Comparison of ENCODE assay signal across 20 cellular contexts in genomic region chr7:129616530-129616929, GRCh38. TPM values are rescaled to one million over a fixed set of nuclear protein-coding genes. Genes with fewer than 3 reads are reported as not detected.
DNase-seq lines count a peak whose midpoint lies in the region; ATAC-seq and TF ChIP-seq lines count a peak whose summit lies in the region.
"Had no signal": no experiment of that assay in that cellular context is flagged by ENCODE, and none has a peak within 500 bp of the region (broad histone marks: within the 10 kb centered on the region; RNA-seq: fewer than 3 reads in every experiment).

No MANE protein-coding gene starts in this region.

- H3K27me3 Mint-ChIP-seq in activated T-cell treated with anti-CD3 and anti-CD28 coated beads, Interleukin-2, amount 50 U/mL, for 24 hours, result no peaks in the 10 kb centered on the region
- no peaks in the 10 kb centered on the region for H3K27me3 Mint-ChIP-seq in IgD-negative memory B cell
- no peaks in the 10 kb centered on the region for H3K27me3 Mint-ChIP-seq in WTC11 (ENCODE audit: low read depth)
- H3K27me3 Mint-ChIP-seq in natural killer cell (ENCODE audit: low read depth in 2 of 2), result no peaks in the 10 kb centered on the region
- H3K27me3 Mint-ChIP-seq: activated CD4-positive, alpha-beta memory T cell treated with anti-CD3 and anti-CD28 coated beads for 36 hours; stimulated activated naive B cell treated with anti-CD40 and anti-IgM and Interleukin-4, amounts not matched to agents 10 μg/mL and 1 μg/mL and 100 μg/mL, for 72 hours had no signal

- DNase-seq in activated T-cell treated with anti-CD3 and anti-CD28 coated beads, Interleukin-2, amount 50 U/mL, for 24 hours, result no peak
- no peak for DNase-seq in activated T-cell treated with anti-CD3 and anti-CD28 coated beads, Interleukin-2, amount 50 U/mL, for 1 hour
- DNase-seq in WTC11 (ENCODE audit: low spot score), result no peak
- DNase-seq in natural killer cell, result no peak
- no peak for DNase-seq in NCI-H1092 treated with DMSO at 0.1 percent for 48 hours (lab: John Stamatoyannopoulos, UW)
- DNase-seq in left ventricle myocardium superior, result no peak
- DNase-seq: activated CD4-positive, alpha-beta memory T cell treated with anti-CD3 and anti-CD28 coated beads for 36 hours; activated naive CD4-positive, alpha-beta T cell; effector CD8-positive, alpha-beta T cell; NCI-H1694; NCI-H2171 treated with DMSO at 0.1 percent for 48 hours; NCI-H69; SHP77; stimulated activated CD4-positive, alpha-beta T cell treated with anti-CD3 and anti-CD28 coated beads, Interleukin-2, amount 100 ng/mL, for 24 hours; stimulated activated naive B cell treated with anti-CD40 and anti-IgM and Interleukin-4, amounts not matched to agents 10 μg/mL and 1 μg/mL and 100 μg/mL, for 72 hours; T-helper 2 cell had no signal

- H3K4me3 Mint-ChIP-seq in activated T-cell treated with anti-CD3 and anti-CD28 coated beads, Interleukin-2, amount 50 U/mL, for 24 hours, result no peak overlapping the region
- H3K4me3 Mint-ChIP-seq in IgD-negative memory B cell (peak overlapping the region in 2 of 4 donors; percentile 9 to 39), WTC11 (no peak overlapping the region), natural killer cell (no peak overlapping the region)
- H3K4me3 Mint-ChIP-seq: activated CD4-positive, alpha-beta memory T cell treated with anti-CD3 and anti-CD28 coated beads for 36 hours; stimulated activated naive B cell treated with anti-CD40 and anti-IgM and Interleukin-4, amounts not matched to agents 10 μg/mL and 1 μg/mL and 100 μg/mL, for 72 hours had no signal

- CTCF ChIA-PET in WTC11 (lab: Charles Lee), result interaction anchor here (2.4 kb wide), 1 partner anchor 9 kb away, joined by 13 read pairs; no protein-coding TSS in a partner anchor

- no peaks in the 10 kb centered on the region for H3K9me3 Mint-ChIP-seq in activated T-cell treated with anti-CD3 and anti-CD28 coated beads, Interleukin-2, amount 50 U/mL, for 24 hours
- no peaks in the 10 kb centered on the region for H3K9me3 Mint-ChIP-seq in IgD-negative memory B cell
- H3K9me3 Mint-ChIP-seq in WTC11, result no peaks in the 10 kb centered on the region
- H3K9me3 Mint-ChIP-seq in natural killer cell, result no peaks in the 10 kb centered on the region
- H3K9me3 Mint-ChIP-seq: activated CD4-positive, alpha-beta memory T cell treated with anti-CD3 and anti-CD28 coated beads for 36 hours; stimulated activated naive B cell treated with anti-CD40 and anti-IgM and Interleukin-4, amounts not matched to agents 10 μg/mL and 1 μg/mL and 100 μg/mL, for 72 hours had no signal

- POLR2A ChIA-PET in WTC11 (lab: Charles Lee), result no interaction called here

- H3K27ac Mint-ChIP-seq in activated T-cell treated with anti-CD3 and anti-CD28 coated beads, Interleukin-2, amount 50 U/mL, for 24 hours, result peak overlapping the region; percentile 27
- H3K27ac Mint-ChIP-seq in IgD-negative memory B cell, result peak overlapping the region in 2 of 3 donors; percentile 28 to 40
- H3K27ac Mint-ChIP-seq in WTC11, result peak overlapping the region; percentile 4; the same call in 1 of the 2 replicates
- H3K27ac Mint-ChIP-seq in natural killer cell, result peak overlapping the region; percentile 69 to 75
- H3K27ac Mint-ChIP-seq: activated CD4-positive, alpha-beta memory T cell treated with anti-CD3 and anti-CD28 coated beads for 36 hours; stimulated activated naive B cell treated with anti-CD40 and anti-IgM and Interleukin-4, amounts not matched to agents 10 μg/mL and 1 μg/mL and 100 μg/mL, for 72 hours had no signal

- peaks cover 24% of the 10 kb centered on the region for H3K36me3 Mint-ChIP-seq in activated T-cell treated with anti-CD3 and anti-CD28 coated beads, Interleukin-2, amount 50 U/mL, for 24 hours (ENCODE audit: low read depth)
- H3K36me3 Mint-ChIP-seq in IgD-negative memory B cell (peaks cover 7% of the 10 kb centered on the region), WTC11 (no peaks in the 10 kb centered on the region), natural killer cell (no peaks in the 10 kb centered on the region)

- H3K4me1 Mint-ChIP-seq in activated T-cell treated with anti-CD3 and anti-CD28 coated beads, Interleukin-2, amount 50 U/mL, for 24 hours (ENCODE audit: low read depth), result peaks cover 77% of the 10 kb centered on the region
- peaks cover 53 to 61% (median 53%) of the 10 kb centered on the region in 3 donors for H3K4me1 Mint-ChIP-seq in IgD-negative memory B cell
- peaks cover 49% of the 10 kb centered on the region for H3K4me1 Mint-ChIP-seq in WTC11
- peaks cover 59 to 68% of the 10 kb centered on the region in 2 donors for H3K4me1 Mint-ChIP-seq in natural killer cell

- intact Hi-C loops in natural killer cell (cut with micrococcal nuclease), result no loop called here
- intact Hi-C loops in left ventricle myocardium superior (cut with micrococcal nuclease), result no loop called here

- no peak for TF ChIP-seq CTCF in WTC11 (IDR thresholded peaks at IDR 0.05)
- no peak for TF ChIP-seq CTCF in natural killer cell (IDR thresholded peaks at IDR 0.05)

- ATAC-seq in WTC11 (no peak), natural killer cell (no peak), left ventricle myocardium superior (no peak), HG02623 (IDR thresholded peaks at IDR 0.05; ENCODE audit: unreplicated experiment) (no peak)
- ATAC-seq: A549; gastroesophageal sphincter; stimulated activated naive B cell treated with anti-CD40 and anti-IgM and Interleukin-4, amounts not matched to agents 10 μg/mL and 1 μg/mL and 100 μg/mL, for 72 hours had no signal

TF ChIP-seq in WTC11, 78 proteins besides CTCF, POLR2A, EP300 and RAD21 (continues in another document):
- no peak for TF ChIP-seq ZNF121 (CRISPR knock-in tag; IDR thresholded peaks at IDR 0.05)
- TF ChIP-seq HMGA2 (CRISPR knock-in tag; IDR thresholded peaks at IDR 0.05), result no peak
- TF ChIP-seq ZNF423 (CRISPR knock-in tag; IDR thresholded peaks at IDR 0.05), result no peak
- TF ChIP-seq ATF2 (CRISPR knock-in tag; IDR thresholded peaks at IDR 0.05; ENCODE audit: borderline replicate concordance, low read depth), result no peak
- TF ChIP-seq TEAD4 (CRISPR knock-in tag; IDR thresholded peaks at IDR 0.05), result no peak
- no peak for TF ChIP-seq FOXP1 (CRISPR knock-in tag; IDR thresholded peaks at IDR 0.05; ENCODE audit: borderline replicate concordance)
- TF ChIP-seq FOXP4 (CRISPR knock-in tag; IDR thresholded peaks at IDR 0.05), result no peak
- TF ChIP-seq IRF1 (CRISPR knock-in tag; IDR thresholded peaks at IDR 0.05), result no peak
- no peak for TF ChIP-seq MLX (CRISPR knock-in tag; IDR thresholded peaks at IDR 0.05)

RNA-seq across cellular contexts. Expression of gene NRF1, which starts 5.0 kb away (rescaled TPM):
- polyA plus RNA-seq in IgD-negative memory B cell, result 22.7 TPM
- total RNA-seq in WTC11 (2021), result 16.4 to 18.3 TPM (median 16.4 TPM) in 3 replicates
- total RNA-seq in natural killer cell, result 10 to 100 TPM; 39.8 to 43.5 (median 40.1) TPM
- total RNA-seq in left ventricle myocardium superior, result 8.7 TPM

Comparison
In these comparisons a context has a peak if more than half of its experiments do, and no peak if none do; other contexts are left out.
1. H3K27ac Mint-ChIP-seq: peak in every context shown above with its lines; median percentile 72 in natural killer cell; 34 in IgD-negative memory B cell; 27 in activated T-cell treated with anti-CD3 and anti-CD28 coated beads, Interleukin-2, amount 50 U/mL, for 24 hours; 4 in WTC11.